In the genomic region with DNA sequence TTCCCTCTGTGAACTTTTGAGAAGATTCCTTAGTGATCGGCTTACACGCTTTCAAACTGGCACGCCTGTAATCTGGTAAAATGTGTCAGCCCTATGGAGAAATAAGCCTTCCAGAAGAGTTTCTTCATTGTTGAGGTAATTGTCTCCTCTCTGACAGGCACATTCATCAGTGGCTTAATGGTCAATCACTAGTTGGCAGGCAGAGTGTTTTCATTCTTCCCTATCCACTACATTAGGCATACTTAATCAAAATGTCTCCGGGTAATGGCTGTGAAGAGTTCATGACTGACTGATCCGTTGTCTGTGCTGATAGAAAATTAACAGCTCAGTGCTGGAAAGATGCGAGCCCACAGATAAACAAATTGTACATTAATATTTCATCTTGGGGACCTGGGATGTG, we compare ENCODE assay signal across 18 cellular contexts. TPM values are rescaled to one million over a fixed set of nuclear protein-coding genes. Genes with fewer than 3 reads are reported as not detected.
DNase-seq lines count a peak whose midpoint lies in the region; ATAC-seq and TF ChIP-seq lines count a peak whose summit lies in the region.
"Had no signal": no experiment of that assay in that cellular context is flagged by ENCODE, and none has a peak within 500 bp of the region (broad histone marks: within the 10 kb centered on the region; RNA-seq: fewer than 3 reads in every experiment).

No MANE protein-coding gene starts in this region.

- intact Hi-C loops in activated CD4-positive, alpha-beta T cell treated with anti-CD3 and anti-CD28 coated beads for 36 hours (cut with DNase I, micrococcal nuclease): no loop called here
- intact Hi-C loops in sciatic nerve (cut with DNase I): no loop called here

- H3K27ac Mint-ChIP-seq in activated CD4-positive, alpha-beta T cell treated with anti-CD3 and anti-CD28 coated beads for 36 hours: peak overlapping the region; percentile 53
- H3K27ac Mint-ChIP-seq: stimulated activated naive CD8-positive, alpha-beta T cell treated with anti-CD3 and anti-CD28 coated beads, Interleukin-15, Interleukin-2, amounts not matched to agents 100 ng/mL and 50 ng/mL, for 24 hours; WTC11 had no signal

- CTCF ChIA-PET in activated CD4-positive, alpha-beta T cell treated with anti-CD3 and anti-CD28 coated beads for 36 hours (lab: Charles Lee): no interaction called here

- no peak overlapping the region for H3K4me3 Mint-ChIP-seq in activated CD4-positive, alpha-beta T cell treated with anti-CD3 and anti-CD28 coated beads for 36 hours
- H3K4me3 Mint-ChIP-seq: stimulated activated naive CD8-positive, alpha-beta T cell treated with anti-CD3 and anti-CD28 coated beads, Interleukin-15, Interleukin-2, amounts not matched to agents 100 ng/mL and 50 ng/mL, for 24 hours; WTC11 had no signal

- no peak for DNase-seq in activated CD4-positive, alpha-beta T cell treated with anti-CD3 and anti-CD28 coated beads for 36 hours
- no peak for DNase-seq in activated CD4-positive, alpha-beta T cell treated with anti-CD3 and anti-CD28 coated beads, Interleukin-2, amount 50 U/mL, for 48 hours
- DNase-seq in NCI-H446 treated with DMSO at 0.1 percent for 48 hours (lab: John Stamatoyannopoulos, UW) (peak; percentile 94), epithelial cell of proximal tubule (ENCODE audit: low read depth) (peak; percentile 55), sciatic nerve (ENCODE audit: low spot score) (no peak), pons (ENCODE audit: low spot score) (no peak), MG63 (no peak)
- no peak for DNase-seq in stimulated activated CD4-positive, alpha-beta T cell treated with anti-CD3 and anti-CD28 coated beads, Interleukin-2, amount 100 ng/mL, for 48 hours
- DNase-seq: activated gamma-delta T cell; colonic mucosa; DMS79 treated with DMSO at 0.1 percent for 48 hours; left ventricle myocardium superior; MV-4-11; pancreas; stimulated activated CD4-positive, alpha-beta T cell treated with anti-CD3 and anti-CD28 coated beads, Interleukin-1b, Interleukin-23, amount 100 ng/mL, for 48 hours had no signal

- H3K27me3 ChIP-seq in MG63: no peaks in the 10 kb centered on the region
- H3K27me3 ChIP-seq: colonic mucosa, pancreas had no signal

- H3K36me3 Mint-ChIP-seq in activated CD4-positive, alpha-beta T cell treated with anti-CD3 and anti-CD28 coated beads for 36 hours (ENCODE audit: low read depth): peaks cover 21% of the 10 kb centered on the region
- H3K36me3 Mint-ChIP-seq: WTC11 had no signal

- TF ChIP-seq CTCF in epithelial cell of proximal tubule (conservative IDR thresholded peaks at IDR 0.05; ENCODE audit: low read depth, low read length): no peak

- no peak overlapping the region for H3K4me3 ChIP-seq in epithelial cell of proximal tubule (ENCODE audit: low read depth, low read length)
- H3K4me3 ChIP-seq in MG63: no peak overlapping the region
- H3K4me3 ChIP-seq: A549, colonic mucosa, pancreas had no signal

- peaks cover 76% of the 10 kb centered on the region for H3K4me1 Mint-ChIP-seq in activated CD4-positive, alpha-beta T cell treated with anti-CD3 and anti-CD28 coated beads for 36 hours

- no peaks in the 10 kb centered on the region for H3K9me3 ChIP-seq in MG63
- H3K9me3 ChIP-seq: A549, colonic mucosa, pancreas had no signal

- no peaks in the 10 kb centered on the region for H3K27me3 Mint-ChIP-seq in activated CD4-positive, alpha-beta T cell treated with anti-CD3 and anti-CD28 coated beads for 36 hours
- H3K27me3 Mint-ChIP-seq: stimulated activated naive CD8-positive, alpha-beta T cell treated with anti-CD3 and anti-CD28 coated beads, Interleukin-15, Interleukin-2, amounts not matched to agents 100 ng/mL and 50 ng/mL, for 24 hours had no signal

- no peaks in the 10 kb centered on the region for H3K36me3 ChIP-seq in MG63
- H3K36me3 ChIP-seq: colonic mucosa, pancreas had no signal

- ATAC-seq in activated CD4-positive, alpha-beta T cell treated with anti-CD3 and anti-CD28 coated beads for 36 hours: no peak
- ATAC-seq in sciatic nerve: peak; percentile 59
- ATAC-seq: A549, left ventricle myocardium superior, WTC11 had no signal

- no peaks in the 10 kb centered on the region for H3K9me3 Mint-ChIP-seq in activated CD4-positive, alpha-beta T cell treated with anti-CD3 and anti-CD28 coated beads for 36 hours (ENCODE audit: low read depth)
- H3K9me3 Mint-ChIP-seq: stimulated activated naive CD8-positive, alpha-beta T cell treated with anti-CD3 and anti-CD28 coated beads, Interleukin-15, Interleukin-2, amounts not matched to agents 100 ng/mL and 50 ng/mL, for 24 hours; WTC11 had no signal

- POLR2A ChIA-PET in activated CD4-positive, alpha-beta T cell treated with anti-CD3 and anti-CD28 coated beads for 36 hours (lab: Charles Lee): no interaction called here

RNA-seq across cellular contexts. Expression of gene TSHZ2, which starts 31.3 kb away (rescaled TPM):
- total RNA-seq in activated CD4-positive, alpha-beta T cell treated with anti-CD3 and anti-CD28 coated beads for 36 hours: 10 to 100 TPM; 25.9 to 43.6 TPM
- 0.06 TPM in 1 of 2 replicates, not detected in the other for total RNA-seq in epithelial cell of proximal tubule
- total RNA-seq in sciatic nerve: 33.1 TPM
- not detected in 2 replicates for total RNA-seq in MG63 (2014; rRNA removed; shearing (Covaris generic); ENCODE audit: low replicate concordance)

Comparison
In these comparisons a context has a peak if more than half of its experiments do, and no peak if none do; other contexts are left out.
1. DNase-seq: peak in NCI-H446 treated with DMSO at 0.1 percent for 48 hours (single experiment) and epithelial cell of proximal tubule (single experiment); none in activated CD4-positive, alpha-beta T cell treated with anti-CD3 and anti-CD28 coated beads for 36 hours (single experiment), activated CD4-positive, alpha-beta T cell treated with anti-CD3 and anti-CD28 coated beads, Interleukin-2, amount 50 U/mL, for 48 hours (0 of 2), sciatic nerve (single experiment), pons (single experiment), MG63 (single experiment) and stimulated activated CD4-positive, alpha-beta T cell treated with anti-CD3 and anti-CD28 coated beads, Interleukin-2, amount 100 ng/mL, for 48 hours (0 of 2).
2. RNA of gene TSHZ2, which starts 31.3 kb away (total RNA-seq): 25.9 to 43.6 TPM in activated CD4-positive, alpha-beta T cell treated with anti-CD3 and anti-CD28 coated beads for 36 hours and 33.1 TPM in sciatic nerve (single experiment); 0.06 TPM in epithelial cell of proximal tubule and not detected in MG63; every median in the first group is over 10 times any median in the second.